33 cellular contexts compared by ENCODE assay signal in genomic region chr7:55386541-55386940, GRCh38.
"Had no signal": no experiment of that assay in that cellular context is flagged by ENCODE, and none has a peak within 500 bp of the region (broad histone marks: within the 10 kb centered on the region; RNA-seq: fewer than 3 reads in every experiment).

No MANE protein-coding gene starts in this region.

- H3K4me3 ChIP-seq: heart left ventricle, suprapubic skin, tibial artery, upper lobe of right lung had no signal

- H3K27me3 Mint-ChIP-seq: activated B cell treated with CpG ODN at 0.5 μM for 24 hours; activated CD4-positive, alpha-beta memory T cell treated with anti-CD3 and anti-CD28 coated beads for 36 hours; activated naive CD8-positive, alpha-beta T cell treated with anti-CD3 and anti-CD28 coated beads, Interleukin-2, amount 10 ng/mL, durations not matched to agents 7 days and 5 days; naive B cell; stimulated activated memory B cell treated with anti-CD40 and anti-IgM and Interleukin-4, amounts not matched to agents 10 μg/mL and 1 μg/mL and 100 μg/mL, for 72 hours had no signal

- H3K27ac Mint-ChIP-seq: activated B cell treated with CpG ODN at 0.5 μM for 24 hours; activated CD4-positive, alpha-beta memory T cell treated with anti-CD3 and anti-CD28 coated beads for 36 hours; activated naive CD8-positive, alpha-beta T cell treated with anti-CD3 and anti-CD28 coated beads, Interleukin-2, amount 10 ng/mL, durations not matched to agents 7 days and 5 days; activated T-cell treated with anti-CD3 and anti-CD28 coated beads, Interleukin-2, amount 50 U/mL, for 72 hours; endodermal cell; immature natural killer cell; mesothelial cell of epicardium; nephron progenitor cell; stimulated activated memory B cell treated with anti-CD40 and anti-IgM and Interleukin-4, amounts not matched to agents 10 μg/mL and 1 μg/mL and 100 μg/mL, for 72 hours; T-helper 2 cell treated with Interferon-gamma antibody and Interleukin-4, amounts not matched to agents 5 μg/mL and 100 μg/mL, for 36 hours had no signal

- ATAC-seq: esophagus mucosa; heart left ventricle; left colon; sciatic nerve; stimulated activated memory B cell treated with anti-CD40 and anti-IgM and Interleukin-4, amounts not matched to agents 10 μg/mL and 1 μg/mL and 100 μg/mL, for 72 hours; upper lobe of right lung had no signal

- FAIRE-seq: astrocyte, kidney, small intestine had no signal

- H3K27me3 ChIP-seq: brain microvascular endothelial cell, heart left ventricle, neutrophil, suprapubic skin, tibial artery, upper lobe of right lung had no signal

- H3K36me3 ChIP-seq: brain microvascular endothelial cell, neutrophil, tibial artery had no signal

- H3K27ac ChIP-seq: brain microvascular endothelial cell, heart left ventricle, neutrophil, suprapubic skin, tibial artery, upper lobe of right lung had no signal

- DNase-seq: activated B cell treated with CpG ODN at 0.5 μM for 24 hours; activated CD4-positive, alpha-beta memory T cell treated with anti-CD3 and anti-CD28 coated beads for 36 hours; activated CD4-positive, alpha-beta T cell treated with anti-CD3 and anti-CD28 coated beads for 4 hours; activated gamma-delta T cell; activated naive CD8-positive, alpha-beta T cell treated with anti-CD3 and anti-CD28 coated beads, Interleukin-2, amount 10 ng/mL, durations not matched to agents 7 days and 5 days; activated T-cell treated with anti-CD3 and anti-CD28 coated beads, Interleukin-2, amount 50 U/mL, for 72 hours; amniotic stem cell; brain microvascular endothelial cell; endodermal cell; foreskin fibroblast; heart left ventricle; hypothalamus; immature natural killer cell; kidney; left colon; mammary epithelial cell; naive B cell; nephron progenitor cell; retina; small intestine; stimulated activated CD4-positive, alpha-beta T cell treated with anti-CD3 and anti-CD28 coated beads, Interleukin-4, amount 100 ng/mL, for 4 hours; stimulated activated CD8-positive, alpha-beta memory T cell treated with anti-CD3 and anti-CD28 coated beads, Interleukin-4, amount 100 ng/mL, for 48 hours; T-helper 1 cell; tibial artery; upper lobe of right lung had no signal

- H3K4me1 Mint-ChIP-seq: activated B cell treated with CpG ODN at 0.5 μM for 24 hours; activated naive CD8-positive, alpha-beta T cell treated with anti-CD3 and anti-CD28 coated beads, Interleukin-2, amount 10 ng/mL, durations not matched to agents 7 days and 5 days; endodermal cell; mesothelial cell of epicardium; nephron progenitor cell; stimulated activated memory B cell treated with anti-CD40 and anti-IgM and Interleukin-4, amounts not matched to agents 10 μg/mL and 1 μg/mL and 100 μg/mL, for 72 hours had no signal

- H3K9me3 ChIP-seq: tibial artery, upper lobe of right lung had no signal

- H3K4me1 ChIP-seq: heart left ventricle, suprapubic skin, tibial artery, upper lobe of right lung had no signal

- H3K4me3 Mint-ChIP-seq: activated B cell treated with CpG ODN at 0.5 μM for 24 hours; activated CD4-positive, alpha-beta memory T cell treated with anti-CD3 and anti-CD28 coated beads for 36 hours; activated naive CD8-positive, alpha-beta T cell treated with anti-CD3 and anti-CD28 coated beads, Interleukin-2, amount 10 ng/mL, durations not matched to agents 7 days and 5 days; activated T-cell treated with anti-CD3 and anti-CD28 coated beads, Interleukin-2, amount 50 U/mL, for 72 hours; endodermal cell; immature natural killer cell; mesothelial cell of epicardium; naive B cell; nephron progenitor cell; stimulated activated memory B cell treated with anti-CD40 and anti-IgM and Interleukin-4, amounts not matched to agents 10 μg/mL and 1 μg/mL and 100 μg/mL, for 72 hours; T-helper 2 cell treated with Interferon-gamma antibody and Interleukin-4, amounts not matched to agents 5 μg/mL and 100 μg/mL, for 36 hours had no signal
